In genomic region chr12:92340441-92341332, GRCh38 we compare ENCODE assay signal across 8 cellular contexts.
DNase-seq lines count a peak whose midpoint lies in the region; ATAC-seq and TF ChIP-seq lines count a peak whose summit lies in the region.
"Had no signal": no experiment of that assay in that cellular context is flagged by ENCODE, and none has a peak within 500 bp of the region (broad histone marks: within the 10 kb centered on the region; RNA-seq: fewer than 3 reads in every experiment).

No MANE protein-coding gene starts in this region.

- H3K18ac ChIP-seq in trophoblast cell (ENCODE audit: low read length): no peak overlapping the region

- peak; percentile 78 for ATAC-seq in GM18861 (IDR thresholded peaks at IDR 0.05; ENCODE audit: unreplicated experiment)
- ATAC-seq in HG02981 (IDR thresholded peaks at IDR 0.05; ENCODE audit: unreplicated experiment): peak; percentile 60

- peak overlapping the region; percentile 4 for H4K8ac ChIP-seq in trophoblast cell (ENCODE audit: low read depth, low read length)

- H3K4me1 ChIP-seq in adipocyte (ENCODE audit: control insufficient read depth, insufficient read depth, low read length) (peaks cover 21% of the 10 kb centered on the region), trophoblast cell (ENCODE audit: control insufficient read depth in 1 of 2, insufficient read depth in 2 of 2, low read length in 2 of 2) (peaks cover 12 to 15% of the 10 kb centered on the region in 2 experiments), right atrium auricular region (peaks cover 0 to 9% of the 10 kb centered on the region in 2 donors)

- H3K4me2 ChIP-seq in trophoblast cell (ENCODE audit: low read length): peak overlapping the region; percentile 46
- H3K4me2 ChIP-seq: PC-9 had no signal

- DNase-seq in adipocyte (ENCODE audit: low read depth) (peak; percentile 7), trophoblast cell (peak in 1 of 2 donors; percentile 31), substantia nigra (lab: John Stamatoyannopoulos, UW) (no peak), NCI-H187 treated with DMSO at 0.1 percent for 48 hours (lab: John Stamatoyannopoulos, UW) (no peak), right atrium auricular region (ENCODE audit: low spot score) (no peak)
- DNase-seq: PC-9 had no signal

- H3K27me3 ChIP-seq in adipocyte (replicated peaks; ENCODE audit: control insufficient read depth, insufficient read depth, low read length) (no peaks in the 10 kb centered on the region), trophoblast cell (ENCODE audit: insufficient read depth, low read length) (no peaks in the 10 kb centered on the region), right atrium auricular region (no peaks in the 10 kb centered on the region)

- H2BK120ac ChIP-seq in trophoblast cell (ENCODE audit: insufficient read depth, low read length, poor library complexity): peak overlapping the region; percentile 24

- no peak overlapping the region for H4K91ac ChIP-seq in trophoblast cell (ENCODE audit: low read depth, low read length)

- no peak for TF ChIP-seq CTCF in right atrium auricular region (IDR thresholded peaks at IDR 0.05)

- no peak overlapping the region for H3K14ac ChIP-seq in trophoblast cell (ENCODE audit: low read length)

- H3K9ac ChIP-seq in adipocyte (ENCODE audit: low read length) (no peak overlapping the region), trophoblast cell (ENCODE audit: low read length) (no peak overlapping the region)

- H3K36me3 ChIP-seq in adipocyte (ENCODE audit: control insufficient read depth, insufficient read depth, low read length, severe bottlenecking): no peaks in the 10 kb centered on the region
- no peaks in the 10 kb centered on the region for H3K36me3 ChIP-seq in trophoblast cell (ENCODE audit: control insufficient read depth in 1 of 2, insufficient read depth in 2 of 2, low read length in 2 of 2)
- no peaks in the 10 kb centered on the region for H3K36me3 ChIP-seq in right atrium auricular region

- peaks cover 8% of the 10 kb centered on the region for H3K79me1 ChIP-seq in trophoblast cell (ENCODE audit: low read length)

- H2AK5ac ChIP-seq in trophoblast cell (ENCODE audit: low read length): no peak overlapping the region

- no peak overlapping the region for H3K4ac ChIP-seq in trophoblast cell (ENCODE audit: low read depth, low read length)

- H2AFZ ChIP-seq in trophoblast cell (ENCODE audit: insufficient read depth, low read length, poor library complexity): no peak overlapping the region
- H2AFZ ChIP-seq: PC-9 had no signal

- no peaks in the 10 kb centered on the region for H3K79me2 ChIP-seq in trophoblast cell (ENCODE audit: control insufficient read depth, insufficient read depth, low read length, poor library complexity)

- H2BK5ac ChIP-seq in trophoblast cell (ENCODE audit: low read depth, low read length, poor library complexity): peak overlapping the region; percentile 18

- WGBS in trophoblast cell (ENCODE audit: extremely low coverage, insufficient coverage, insufficient read length): no CpG with 5 or more reads among the region's 8 CpGs

- H4K12ac ChIP-seq in trophoblast cell (ENCODE audit: low read depth, low read length): no peak overlapping the region

- no peak overlapping the region for H3K4me3 ChIP-seq in adipocyte (ENCODE audit: low read length)
- no peak overlapping the region for H3K4me3 ChIP-seq in trophoblast cell (ENCODE audit: low read depth, low read length)
- H3K4me3 ChIP-seq in right atrium auricular region: no peak overlapping the region
- H3K4me3 ChIP-seq: PC-9 had no signal

- H3K27ac ChIP-seq in trophoblast cell (ENCODE audit: low read depth, low read length) (peak overlapping the region; percentile 94), substantia nigra (ENCODE audit: low read depth, low read length, poor library complexity, severe bottlenecking) (no peak overlapping the region), right atrium auricular region (no peak overlapping the region)
- H3K27ac ChIP-seq: PC-9 had no signal

- no peaks in the 10 kb centered on the region for H3K9me3 ChIP-seq in adipocyte (ENCODE audit: control insufficient read depth, low read length)
- peaks cover 3% of the 10 kb centered on the region for H3K9me3 ChIP-seq in trophoblast cell (ENCODE audit: insufficient read depth, low read depth, low read length)
- H3K9me3 ChIP-seq in right atrium auricular region: no peaks in the 10 kb centered on the region

- no peak overlapping the region for H3K23ac ChIP-seq in trophoblast cell (ENCODE audit: low read length)

- H2BK12ac ChIP-seq in trophoblast cell (ENCODE audit: low read length): peak overlapping the region; percentile 75
